ENCODE assay signal across 22 cellular contexts in the genomic region with DNA sequence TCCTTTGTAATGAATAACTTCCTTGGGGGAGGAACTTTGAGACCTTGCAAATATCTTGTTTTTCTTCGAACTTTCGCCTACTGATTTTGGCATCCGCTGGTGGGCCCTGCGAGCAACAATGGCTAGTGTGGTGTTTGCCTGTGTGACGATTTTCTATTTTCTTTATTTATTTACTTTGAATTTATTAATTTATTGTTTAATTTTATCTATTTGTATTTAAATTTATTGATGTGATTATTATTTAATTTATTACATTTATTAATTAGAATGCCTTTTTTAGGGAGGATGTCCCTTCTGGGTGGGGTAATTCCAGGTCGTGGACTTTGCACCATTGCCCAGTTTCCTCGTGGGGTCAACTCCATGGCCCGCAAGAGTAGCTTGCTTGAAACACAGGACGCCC.
DNase-seq lines count a peak whose midpoint lies in the region; ATAC-seq, FAIRE-seq and TF ChIP-seq lines count a peak whose summit lies in the region.
"Had no signal": no experiment of that assay in that cellular context is flagged by ENCODE, and none has a peak within 500 bp of the region (broad histone marks: within the 10 kb centered on the region; RNA-seq: fewer than 3 reads in every experiment).

No MANE protein-coding gene starts in this region.

- no peaks in the 10 kb centered on the region for H3K9me3 ChIP-seq in H1 (ENCODE audit: insufficient read depth in 2 of 2, low read depth in 1 of 2, low read length in 1 of 2)
- H3K9me3 ChIP-seq in mesenchymal stem cell (ENCODE audit: control insufficient read depth, low read length): no peaks in the 10 kb centered on the region
- peaks cover 0 to 2% of the 10 kb centered on the region in 2 donors for H3K9me3 ChIP-seq in neuronal stem cell (replicated peaks in 1 of 2; ENCODE audit: control insufficient read depth in 2 of 2, insufficient read depth in 1 of 2, low read depth in 1 of 2, low read length in 2 of 2)
- H3K9me3 ChIP-seq in left lung: no peaks in the 10 kb centered on the region
- H3K9me3 ChIP-seq: A549, Caco-2 had no signal

- peaks cover 6% of the 10 kb centered on the region; the same call in 2 of the 3 replicates for H3K9me3 Mint-ChIP-seq in GM23338
- H3K9me3 Mint-ChIP-seq: CD4-positive, alpha-beta T cell; CD8-positive, alpha-beta T cell had no signal

- H3K36me3 Mint-ChIP-seq in GM23338 (ENCODE audit: low read depth): peaks cover 5% of the 10 kb centered on the region; the same call in 1 of the 3 replicates
- H3K36me3 Mint-ChIP-seq: CD8-positive, alpha-beta T cell had no signal

- H2BK15ac ChIP-seq in H1 (ENCODE audit: low read length): 0 out of 2 replicates have a peak overlapping the region, but pooled peaks have one; percentile 46
- H2BK15ac ChIP-seq in mesenchymal stem cell (ENCODE audit: low read depth, poor library complexity, severe bottlenecking): no peak overlapping the region
- H2BK15ac ChIP-seq in neuronal stem cell (ENCODE audit: low read length): no peak overlapping the region

- H4K20me1 ChIP-seq in GM23338 (replicated peaks; ENCODE audit: insufficient read depth): no peaks in the 10 kb centered on the region
- H4K20me1 ChIP-seq in H1 (replicated peaks in 1 of 2; ENCODE audit: control insufficient read depth in 1 of 2, insufficient read depth in 2 of 2, low read length in 2 of 2): no peaks in the 10 kb centered on the region
- H4K20me1 ChIP-seq: BLaER1 treated with 17β-estradiol and CSF1 and Interleukin-3, amounts not matched to agents 10 nM and 100 nM had no signal

- no peak for TF ChIP-seq EP300 in H1 (IDR thresholded peaks at IDR 0.05; ENCODE audit: borderline replicate concordance in 1 of 2, low read depth in 2 of 2, low read length in 2 of 2)

- H3K4ac ChIP-seq in H1 (replicated peaks; ENCODE audit: insufficient read length, low read depth, low read length) (no peak overlapping the region), mesenchymal stem cell (ENCODE audit: low read depth in 1 of 2, low read length in 2 of 2) (no peak overlapping the region), neuronal stem cell (ENCODE audit: low read length) (no peak overlapping the region)

- WGBS in H1 (ENCODE audit: extremely low coverage in 1 of 2, insufficient coverage in 1 of 2, insufficient read length in 1 of 2, insufficient replicate concordance in 2 of 2, low coverage in 1 of 2, low lambda C conversion rate in 2 of 2, missing lambda C conversion rate in 1 of 2), 2 experiments: 91% methylated on average over 9 of the region's 9 CpGs; no CpG with 5 or more reads in 1 of the 2 experiments
- 92% methylated on average over 7 of the region's 9 CpGs for WGBS in mesenchymal stem cell
- no CpG with 5 or more reads among the region's 9 CpGs for WGBS in neuronal stem cell (ENCODE audit: extremely low coverage in 2 of 2, insufficient read length in 2 of 2, insufficient replicate concordance in 1 of 2), 2 donors

- H4K8ac ChIP-seq in H1 (ENCODE audit: extremely low read depth, insufficient read depth, low read length): no peak overlapping the region
- H4K8ac ChIP-seq in mesenchymal stem cell (ENCODE audit: low read length): no peak overlapping the region
- H4K8ac ChIP-seq in neuronal stem cell (ENCODE audit: low read depth, low read length): no peak overlapping the region

- intact Hi-C loops in left lung (cut with DNase I): no loop called here

- no peaks in the 10 kb centered on the region for H3K27me3 ChIP-seq in GM23338 (ENCODE audit: insufficient read depth)
- H3K27me3 ChIP-seq in H1 (replicated peaks in 1 of 4; ENCODE audit: control insufficient read depth in 3 of 4, extremely low read depth in 1 of 4, insufficient read depth in 3 of 4, low read length in 3 of 4): no peaks in the 10 kb centered on the region; a peak in 1 of 7 replicates
- H3K27me3 ChIP-seq in mesenchymal stem cell (ENCODE audit: control insufficient read depth in 1 of 2, insufficient read depth in 1 of 2, low read length in 2 of 2): peaks cover 0 to 42% of the 10 kb centered on the region in 2 experiments
- no peaks in the 10 kb centered on the region for H3K27me3 ChIP-seq in neuronal stem cell (ENCODE audit: control insufficient read depth in 3 of 3, insufficient read depth in 3 of 3, low read depth in 1 of 3, low read length in 3 of 3)
- H3K27me3 ChIP-seq in left lung: no peaks in the 10 kb centered on the region
- H3K27me3 ChIP-seq: BLaER1 treated with 17β-estradiol and CSF1 and Interleukin-3, amounts not matched to agents 10 nM and 100 nM had no signal

- H3K4me1 ChIP-seq in GM23338 (ENCODE audit: insufficient read depth) (peaks cover 23% of the 10 kb centered on the region), H1 (replicated peaks in 1 of 4; ENCODE audit: control insufficient read depth in 3 of 4, insufficient read depth in 4 of 4, low read length in 3 of 4) (peaks cover 0 to 8% (median 0%) of the 10 kb centered on the region in 4 experiments; a peak in 3 of 7 replicates), mesenchymal stem cell (ENCODE audit: control insufficient read depth, insufficient read depth, low read depth, low read length) (peaks cover 16% of the 10 kb centered on the region), neuronal stem cell (ENCODE audit: control insufficient read depth in 2 of 2, insufficient read depth in 1 of 2, low read depth in 1 of 2, low read length in 2 of 2) (peaks cover 2 to 6% of the 10 kb centered on the region in 2 donors), left lung (no peaks in the 10 kb centered on the region)
- H3K4me1 ChIP-seq: A549, Caco-2 had no signal

- H3K23ac ChIP-seq in H1 (ENCODE audit: insufficient read length) (no peak overlapping the region), mesenchymal stem cell (ENCODE audit: low read length in 2 of 2) (no peak overlapping the region), neuronal stem cell (ENCODE audit: low read depth, low read length, poor library complexity) (no peak overlapping the region)

- no peak overlapping the region for H3K56ac ChIP-seq in H1 (replicated peaks; ENCODE audit: insufficient read length, low read depth, low read length)

- H3K79me2 ChIP-seq in GM23338 (replicated peaks; ENCODE audit: insufficient read depth): no peaks in the 10 kb centered on the region
- no peaks in the 10 kb centered on the region for H3K79me2 ChIP-seq in H1 (ENCODE audit: control insufficient read depth in 1 of 2, insufficient read depth in 2 of 2, low read length in 2 of 2)

- no peak for FAIRE-seq in H1 (lab: Jason Lieb, UNC)
- FAIRE-seq: A549, D721Med, G401.6, GM12891 had no signal

- H3K14ac ChIP-seq in H1 (ENCODE audit: insufficient read length) (no peak overlapping the region), mesenchymal stem cell (ENCODE audit: low read length in 2 of 2) (no peak overlapping the region), neuronal stem cell (ENCODE audit: low read length) (peak overlapping the region; percentile 42)

- H3F3A ChIP-seq in GM23338 (replicated peaks; ENCODE audit: low read depth): 0 out of 2 replicates have a peak, but pooled peaks cover 3% of the 10 kb centered on the region

- peaks cover 5% of the 10 kb centered on the region; the same call in 1 of the 2 replicates for H3K9me2 ChIP-seq in GM23338 (ENCODE audit: insufficient read depth)

- H3K9ac ChIP-seq in H1 (replicated peaks in 1 of 4; ENCODE audit: extremely low read depth in 1 of 4, low read depth in 3 of 4, low read length in 3 of 4) (no peak overlapping the region), mesenchymal stem cell (ENCODE audit: low read length) (no peak overlapping the region), neuronal stem cell (ENCODE audit: low read depth, low read length, poor library complexity) (no peak overlapping the region)
- H3K9ac ChIP-seq: BLaER1 treated with 17β-estradiol and CSF1 and Interleukin-3, amounts not matched to agents 10 nM and 100 nM had no signal

- peak overlapping the region; percentile 60; the same call in 1 of the 2 replicates for H3K18ac ChIP-seq in H1 (ENCODE audit: extremely low read depth, low read length)
- H3K18ac ChIP-seq in mesenchymal stem cell (ENCODE audit: low read depth in 1 of 2, low read length in 2 of 2): no peak overlapping the region
- H3K18ac ChIP-seq in neuronal stem cell (ENCODE audit: low read length): peak overlapping the region; percentile 24

- H3K27ac Mint-ChIP-seq in GM23338: no peak overlapping the region
- H3K27ac Mint-ChIP-seq: B cell; CD4-positive, alpha-beta T cell; CD8-positive, alpha-beta T cell had no signal

- no peak for DNase-seq in GM23338 (ENCODE audit: low spot score)
- DNase-seq in H1 (ENCODE audit: low read depth in 1 of 2, low spot score in 2 of 2): no peak
- no peak for DNase-seq in mesenchymal stem cell
- DNase-seq in neuronal stem cell (ENCODE audit: low spot score): no peak
- DNase-seq in left lung: no peak
- DNase-seq in NCI-H2107 treated with DMSO at 0.1 percent for 48 hours (lab: John Stamatoyannopoulos, UW; ENCODE audit: unreplicated experiment): no peak
- DNase-seq: AML-193; Caco-2; Calu3; CD4-positive, alpha-beta T cell; CD8-positive, alpha-beta T cell; DMS79 treated with DMSO at 0.1 percent for 48 hours; GF-D8 had no signal

- CTCF ChIA-PET in H1 (lab: Charles Lee; ENCODE audit: partially characterized antibody): no interaction called here

- H3K79me1 ChIP-seq in H1 (ENCODE audit: low read depth, low read length) (no peaks in the 10 kb centered on the region), mesenchymal stem cell (replicated peaks; ENCODE audit: low read length, poor library complexity, severe bottlenecking) (no peaks in the 10 kb centered on the region), neuronal stem cell (ENCODE audit: low read depth, low read length) (no peaks in the 10 kb centered on the region)

- ATAC-seq in GM23338 (no peak), left lung (no peak), HG03175 (IDR thresholded peaks at IDR 0.05; ENCODE audit: unreplicated experiment) (no peak)
- ATAC-seq: A549; CD8-positive, alpha-beta T cell had no signal

- peak overlapping the region; percentile 61; the same call in 1 of the 2 replicates for H2BK20ac ChIP-seq in H1 (ENCODE audit: low read length)

- no peak overlapping the region for H3K4me3 ChIP-seq in GM23338
- no peak overlapping the region for H3K4me3 ChIP-seq in H1 (ENCODE audit: extremely low read depth in 1 of 4, insufficient read depth in 2 of 4, low read depth in 3 of 4, low read length in 4 of 4)
- H3K4me3 ChIP-seq in mesenchymal stem cell (ENCODE audit: insufficient read depth in 1 of 2, low read depth in 1 of 2, low read length in 2 of 2): no peak overlapping the region
- no peak overlapping the region for H3K4me3 ChIP-seq in neuronal stem cell (ENCODE audit: low read length in 2 of 2)
- no peak overlapping the region for H3K4me3 ChIP-seq in left lung
- H3K4me3 ChIP-seq: A549; BLaER1 treated with 17β-estradiol and CSF1 and Interleukin-3, amounts not matched to agents 10 nM and 100 nM had no signal

- TF ChIP-seq CTCF in GM23338 (conservative IDR thresholded peaks at IDR 0.05; ENCODE audit: low read depth in 2 of 2): no peak
- TF ChIP-seq CTCF in H1 (IDR thresholded peaks at IDR 0.05; ENCODE audit: control extremely low read depth in 1 of 3, insufficient read depth in 1 of 3, low read depth in 1 of 3, low read length in 3 of 3): no peak
- no peak for TF ChIP-seq CTCF in left lung (IDR thresholded peaks at IDR 0.05)

- H3K27ac ChIP-seq in GM23338 (ENCODE audit: low read depth): no peak overlapping the region
- no peak overlapping the region for H3K27ac ChIP-seq in H1 (ENCODE audit: low read depth, low read length)
- H3K27ac ChIP-seq in mesenchymal stem cell (ENCODE audit: low read length, poor library complexity, severe bottlenecking): no peak overlapping the region
- no peak overlapping the region for H3K27ac ChIP-seq in neuronal stem cell (replicated peaks; ENCODE audit: low read length)
- no peak overlapping the region for H3K27ac ChIP-seq in left lung
- H3K27ac ChIP-seq: 22Rv1; A549; BLaER1 treated with 17β-estradiol and CSF1 and Interleukin-3, amounts not matched to agents 10 nM and 100 nM; C4-2B had no signal

- peak overlapping the region; percentile 80; the same call in 1 of the 2 replicates for H2AFZ ChIP-seq in GM23338
- H2AFZ ChIP-seq in H1 (ENCODE audit: low read length): no peak overlapping the region
- H2AFZ ChIP-seq in mesenchymal stem cell (ENCODE audit: low read depth, low read length): no peak overlapping the region
- no peak overlapping the region for H2AFZ ChIP-seq in neuronal stem cell (ENCODE audit: low read length)

- H2AK5ac ChIP-seq in H1 (ENCODE audit: low read depth, low read length) (no peak overlapping the region), mesenchymal stem cell (ENCODE audit: low read length, severe bottlenecking) (peak overlapping the region; percentile 36), neuronal stem cell (ENCODE audit: low read depth, low read length) (peak overlapping the region; percentile 53)

- no peak for TF ChIP-seq POLR2A in H1 (IDR thresholded peaks at IDR 0.05; ENCODE audit: control extremely low read depth in 1 of 2, low read depth in 2 of 2, low read length in 2 of 2)

- H2BK120ac ChIP-seq in H1 (replicated peaks; ENCODE audit: low read depth, low read length) (peak overlapping the region; percentile 58), mesenchymal stem cell (ENCODE audit: low read depth, low read length) (no peak overlapping the region), neuronal stem cell (ENCODE audit: low read depth, low read length) (no peak overlapping the region)

- H2BK5ac ChIP-seq in H1 (ENCODE audit: low read depth, low read length) (no peak overlapping the region), mesenchymal stem cell (ENCODE audit: low read depth, low read length, poor library complexity, severe bottlenecking) (no peak overlapping the region), neuronal stem cell (ENCODE audit: low read length) (no peak overlapping the region)

- no peak overlapping the region for H4K91ac ChIP-seq in H1 (replicated peaks; ENCODE audit: insufficient read length, low read length)
- H4K91ac ChIP-seq in mesenchymal stem cell (ENCODE audit: low read length): no peak overlapping the region
- H4K91ac ChIP-seq in neuronal stem cell (ENCODE audit: low read depth, low read length, poor library complexity): no peak overlapping the region

- H3K23me2 ChIP-seq in H1 (ENCODE audit: low read depth, low read length): no peaks in the 10 kb centered on the region

- peaks cover 11% of the 10 kb centered on the region for H3K27me3 Mint-ChIP-seq in GM23338 (ENCODE audit: insufficient read depth, low read depth, poor library complexity)

- no peak overlapping the region for H4K5ac ChIP-seq in H1 (ENCODE audit: insufficient read length, low read depth, low read length)

- no peaks in the 10 kb centered on the region; the same call in 1 of the 2 replicates for H3K36me3 ChIP-seq in GM23338 (ENCODE audit: insufficient read depth)
- H3K36me3 ChIP-seq in H1 (ENCODE audit: control insufficient read depth in 2 of 4, insufficient read depth in 4 of 4, low read length in 3 of 4): no peaks in the 10 kb centered on the region; a peak in 1 of 8 replicates
- no peaks in the 10 kb centered on the region for H3K36me3 ChIP-seq in mesenchymal stem cell (ENCODE audit: control insufficient read depth in 1 of 2, insufficient read depth in 2 of 2, low read depth in 1 of 2, low read length in 2 of 2)
- H3K36me3 ChIP-seq in neuronal stem cell (replicated peaks in 1 of 2; ENCODE audit: control insufficient read depth in 2 of 2, insufficient read depth in 2 of 2, low read length in 2 of 2): no peaks in the 10 kb centered on the region
- no peaks in the 10 kb centered on the region for H3K36me3 ChIP-seq in left lung
- H3K36me3 ChIP-seq: BLaER1 treated with 17β-estradiol and CSF1 and Interleukin-3, amounts not matched to agents 10 nM and 100 nM had no signal

- POLR2A ChIA-PET in H1 (lab: Charles Lee; ENCODE audit: partially characterized antibody): interaction anchor here (2.0 kb wide), 1 partner anchor 18 kb away, joined by 6 read pairs; no protein-coding TSS in a partner anchor

- H3K4me3 Mint-ChIP-seq in GM23338: no peak overlapping the region
- H3K4me3 Mint-ChIP-seq: B cell; CD4-positive, alpha-beta T cell; CD8-positive, alpha-beta T cell had no signal

- no peak for TF ChIP-seq RAD21 in H1 (IDR thresholded peaks at IDR 0.05 in 1 of 2, conservative IDR thresholded peaks at IDR 0.05 in 1 of 2; ENCODE audit: low read depth in 2 of 2, low read length in 2 of 2)

- H3K4me1 Mint-ChIP-seq in GM23338: peaks cover 10% of the 10 kb centered on the region
- H3K4me1 Mint-ChIP-seq: B cell had no signal

- H2BK12ac ChIP-seq in H1 (ENCODE audit: low read depth, low read length) (0 out of 2 replicates have a peak overlapping the region, but pooled peaks have one; percentile 87), mesenchymal stem cell (ENCODE audit: low read length in 2 of 2) (no peak overlapping the region), neuronal stem cell (ENCODE audit: low read length) (no peak overlapping the region)

- no peak overlapping the region for H3K4me2 ChIP-seq in GM23338
- H3K4me2 ChIP-seq in H1 (ENCODE audit: insufficient read depth in 1 of 2, low read depth in 2 of 2, low read length in 2 of 2): no peak overlapping the region
- H3K4me2 ChIP-seq in mesenchymal stem cell (ENCODE audit: low read length, poor library complexity, severe bottlenecking): no peak overlapping the region
- H3K4me2 ChIP-seq in neuronal stem cell (ENCODE audit: insufficient read depth, low read length, poor library complexity, severe bottlenecking): no peak overlapping the region
- H3K4me2 ChIP-seq: A549; BLaER1 treated with 17β-estradiol and CSF1 and Interleukin-3, amounts not matched to agents 10 nM and 100 nM had no signal

Comparison
In these comparisons a context has a peak if more than half of its experiments do, and no peak if none do; other contexts are left out.
1. H3K18ac ChIP-seq: peak in H1 (single experiment) and neuronal stem cell (single experiment); none in mesenchymal stem cell (0 of 2).